Comparison of ENCODE assay signal across 36 cellular contexts in genomic region chr2:21018290-21018689, GRCh38. TPM values are rescaled to one million over a fixed set of nuclear protein-coding genes. Genes with fewer than 3 reads are reported as not detected.
"Had no signal": no experiment of that assay in that cellular context is flagged by ENCODE, and none has a peak within 500 bp of the region (broad histone marks: within the 10 kb centered on the region; RNA-seq: fewer than 3 reads in every experiment).

No MANE protein-coding gene starts in this region.

- H3K36me3 ChIP-seq: adrenal gland, brain microvascular endothelial cell, breast epithelium, cardiac muscle cell had no signal

- H3K9me3 ChIP-seq: adrenal gland, ascending aorta, body of pancreas, breast epithelium had no signal

- FAIRE-seq: astrocyte, bronchial epithelial cell had no signal

- H3K27me3 ChIP-seq: adrenal gland, ascending aorta, body of pancreas, brain microvascular endothelial cell, breast epithelium had no signal

- DNase-seq: activated effector memory CD4-positive, alpha-beta T cell treated with anti-CD3 and anti-CD28 coated beads, Interleukin-2, amount 50 U/mL, for 16 hours; activated effector memory CD4-positive, alpha-beta T cell treated with Interleukin-2 at 50 U/mL for 16 hours; activated gamma-delta T cell; activated gamma-delta T cell treated with Interleukin-2 at 50 U/mL for 16 hours; activated naive CD4-positive, alpha-beta T cell; activated naive CD4-positive, alpha-beta T cell treated with anti-CD3 and anti-CD28 coated beads for 36 hours; activated naive CD4-positive, alpha-beta T cell treated with anti-CD3 and anti-CD28 coated beads, Interleukin-2, amount 10 ng/mL, durations not matched to agents 7 days and 5 days; activated naive CD4-positive, alpha-beta T cell treated with anti-CD3 and anti-CD28 coated beads, Interleukin-2, amount 50 U/mL, for 16 hours; activated naive CD4-positive, alpha-beta T cell treated with Interleukin-2 at 50 U/mL for 16 hours; activated naive CD8-positive, alpha-beta T cell treated with anti-CD3 and anti-CD28 coated beads for 36 hours; activated naive CD8-positive, alpha-beta T cell treated with anti-CD3 and anti-CD28 coated beads, Interleukin-2, amount 10 ng/mL, durations not matched to agents 7 days and 5 days; activated naive CD8-positive, alpha-beta T cell treated with anti-CD3 and anti-CD28 coated beads, Interleukin-2, amount 50 U/mL, for 24 hours; activated T-cell treated with anti-CD3 and anti-CD28 coated beads, Interleukin-2, amount 50 U/mL, for 1 hour; activated T-cell treated with anti-CD3 and anti-CD28 coated beads, Interleukin-2, amount 50 U/mL, for 24 hours; activated T-cell treated with anti-CD3 and anti-CD28 coated beads, Interleukin-2, amount 50 U/mL, for 4 hours; activated T-cell treated with anti-CD3 and anti-CD28 coated beads, Interleukin-2, amount 50 U/mL, for 48 hours; activated T-cell treated with anti-CD3 and anti-CD28 coated beads, Interleukin-2, amount 50 U/mL, for 72 hours; adrenal gland; amniotic stem cell; amygdala; anterior cingulate cortex; aorta; body of pancreas; brain microvascular endothelial cell; caudate nucleus; central memory CD4-positive, alpha-beta T cell; cerebellar nuclear complex had no signal

- H3K4me3 ChIP-seq: adrenal gland, ascending aorta, body of pancreas, breast epithelium, cardiac muscle cell had no signal

- H3K27ac ChIP-seq: adrenal gland, ascending aorta, body of pancreas, brain microvascular endothelial cell, breast epithelium, cardiac muscle cell had no signal

- H3K4me1 ChIP-seq: adrenal gland, ascending aorta, body of pancreas, breast epithelium had no signal

- ATAC-seq: activated naive CD4-positive, alpha-beta T cell treated with anti-CD3 and anti-CD28 coated beads, Interleukin-2, amount 50 U/mL, for 72 hours; activated naive CD8-positive, alpha-beta T cell treated with anti-CD3 and anti-CD28 coated beads, Interleukin-2, amount 50 U/mL, for 24 hours; activated T-cell treated with anti-CD3 and anti-CD28 coated beads, Interleukin-2, amount 50 U/mL, for 4 hours; activated T-cell treated with anti-CD3 and anti-CD28 coated beads, Interleukin-2, amount 50 U/mL, for 72 hours; activated T-helper 17 cell treated with anti-CD3 and anti-CD28 coated beads, Interleukin-2, amount 50 U/mL, for 72 hours; body of pancreas had no signal

RNA-seq across cellular contexts. Expression of gene APOB, which starts 25.6 kb away (rescaled TPM):
- total RNA-seq: activated naive CD4-positive, alpha-beta T cell treated with anti-CD3 and anti-CD28 coated beads for 36 hours; activated naive CD4-positive, alpha-beta T cell treated with anti-CD3 and anti-CD28 coated beads, Interleukin-2, amount 50 U/mL, for 72 hours; activated naive CD8-positive, alpha-beta T cell treated with anti-CD3 and anti-CD28 coated beads for 36 hours; activated naive CD8-positive, alpha-beta T cell treated with anti-CD3 and anti-CD28 coated beads, Interleukin-2, amount 10 ng/mL, durations not matched to agents 7 days and 5 days; activated T-cell treated with anti-CD3 and anti-CD28 coated beads, Interleukin-2, amount 50 U/mL, for 72 hours; activated T-helper 1 cell treated with anti-CD3 and anti-CD28 coated beads, Interleukin-12 subunit alpha, Interleukin-12 subunit beta, Interleukin-2, Interleukin-4 antibody, amounts not matched to agents 30 ng/mL and 10 ng/mL and 1 ng/mL, durations not matched to agents 14 hours and 24 hours and 36 hours; activated T-helper 17 cell treated with anti-CD3 and anti-CD28 coated beads, Interleukin-2, amount 50 U/mL, for 72 hours; activated T-helper 2 cell treated with anti-CD3 and anti-CD28 coated beads, Interferon-gamma antibody, Interleukin-2, Interleukin-4, amounts not matched to agents 10 μg/mL and 5 μg/mL and 100 μg/mL, durations not matched to agents 14 hours and 24 hours and 36 hours had no signal
